ENCODE assay signal across 8 cellular contexts in genomic region chr5:179765400-179765799, GRCh38. TPM values are rescaled to one million over a fixed set of nuclear protein-coding genes. Genes with fewer than 3 reads are reported as not detected.
DNase-seq lines count a peak whose midpoint lies in the region; ATAC-seq and TF ChIP-seq lines count a peak whose summit lies in the region.

No MANE protein-coding gene starts in this region.

- H3K4me3 ChIP-seq in CD4-positive, CD25-positive, alpha-beta regulatory T cell (ENCODE audit: low read depth, low read length): no peak overlapping the region

- H3K9me3 Mint-ChIP-seq in CD4-positive, CD25-positive, alpha-beta regulatory T cell: no peaks in the 10 kb centered on the region
- peaks cover under 1% of the 10 kb centered on the region for H3K9me3 Mint-ChIP-seq in endothelial cell (ENCODE audit: unreplicated experiment)
- no peaks in the 10 kb centered on the region for H3K9me3 Mint-ChIP-seq in nephron progenitor cell

- no peak for ATAC-seq in CD4-positive, CD25-positive, alpha-beta regulatory T cell (ENCODE audit: low read depth in 2 of 2)
- ATAC-seq in T-helper 17 cell: no peak

- no peaks in the 10 kb centered on the region for H3K27me3 Mint-ChIP-seq in CD4-positive, CD25-positive, alpha-beta regulatory T cell
- H3K27me3 Mint-ChIP-seq in endothelial cell (ENCODE audit: unreplicated experiment): peaks cover 3% of the 10 kb centered on the region
- H3K27me3 Mint-ChIP-seq in nephron progenitor cell (ENCODE audit: low read depth, poor library complexity): no peaks in the 10 kb centered on the region
- H3K27me3 Mint-ChIP-seq in T-helper 17 cell: no peaks in the 10 kb centered on the region

- DNase-seq in CD4-positive, CD25-positive, alpha-beta regulatory T cell: no peak
- DNase-seq in NOMO-1 treated with dmso at 0.1 percent for 144 hours (lab: John Stamatoyannopoulos, UW; ENCODE audit: unreplicated experiment) (peak; percentile 40), endothelial cell (ENCODE audit: low spot score) (no peak), nephron progenitor cell (no peak), DMS 273 (lab: John Stamatoyannopoulos, UW; ENCODE audit: unreplicated experiment) (no peak), T-helper 17 cell (no peak), NCI-H2107 (lab: John Stamatoyannopoulos, UW) (no peak), NCI-H2196 treated with DMSO at 0.1 percent for 48 hours (lab: John Stamatoyannopoulos, UW; ENCODE audit: unreplicated experiment) (no peak)

- H3K9me3 ChIP-seq in CD4-positive, CD25-positive, alpha-beta regulatory T cell (ENCODE audit: control insufficient read depth in 2 of 2, low read length in 2 of 2): no peaks in the 10 kb centered on the region
- no peaks in the 10 kb centered on the region for H3K9me3 ChIP-seq in T-helper 17 cell (ENCODE audit: control insufficient read depth, low read length, poor library complexity, severe bottlenecking)

- peak overlapping the region; percentile 35 to 64 (median 60) for H3K27ac Mint-ChIP-seq in CD4-positive, CD25-positive, alpha-beta regulatory T cell
- peak overlapping the region; percentile 70 for H3K27ac Mint-ChIP-seq in endothelial cell (ENCODE audit: unreplicated experiment)
- H3K27ac Mint-ChIP-seq in nephron progenitor cell: peak overlapping the region; percentile 45
- H3K27ac Mint-ChIP-seq in T-helper 17 cell: no peak overlapping the region

- peaks cover 53% of the 10 kb centered on the region for H3K36me3 ChIP-seq in CD4-positive, CD25-positive, alpha-beta regulatory T cell (ENCODE audit: control insufficient read depth, insufficient read depth, low read length)

- peaks cover 28% of the 10 kb centered on the region for H3K36me3 Mint-ChIP-seq in CD4-positive, CD25-positive, alpha-beta regulatory T cell
- H3K36me3 Mint-ChIP-seq in endothelial cell (ENCODE audit: low read depth, unreplicated experiment): peaks cover 26% of the 10 kb centered on the region
- peaks cover 35% of the 10 kb centered on the region for H3K36me3 Mint-ChIP-seq in nephron progenitor cell (ENCODE audit: low read depth)
- H3K36me3 Mint-ChIP-seq in T-helper 17 cell (ENCODE audit: low read depth): no peaks in the 10 kb centered on the region

- H3K27ac ChIP-seq in CD4-positive, CD25-positive, alpha-beta regulatory T cell (ENCODE audit: insufficient read depth, low read length, poor library complexity, severe bottlenecking): no peak overlapping the region

- peaks cover 21 to 50% (median 37%) of the 10 kb centered on the region in 4 donors for H3K4me1 Mint-ChIP-seq in CD4-positive, CD25-positive, alpha-beta regulatory T cell
- H3K4me1 Mint-ChIP-seq in endothelial cell (ENCODE audit: unreplicated experiment) (peaks cover 34% of the 10 kb centered on the region), nephron progenitor cell (peaks cover 34% of the 10 kb centered on the region), T-helper 17 cell (peaks cover 24% of the 10 kb centered on the region)

- H3K4me1 ChIP-seq in CD4-positive, CD25-positive, alpha-beta regulatory T cell (ENCODE audit: control insufficient read depth, insufficient read depth, low read length, poor library complexity, severe bottlenecking): peaks cover 25% of the 10 kb centered on the region

- no peak for TF ChIP-seq CTCF in endothelial cell (IDR thresholded peaks at IDR 0.05; ENCODE audit: unreplicated experiment)
- TF ChIP-seq CTCF in nephron progenitor cell (IDR thresholded peaks at IDR 0.05): no peak

- no peak overlapping the region for H3K4me3 Mint-ChIP-seq in CD4-positive, CD25-positive, alpha-beta regulatory T cell
- no peak overlapping the region for H3K4me3 Mint-ChIP-seq in endothelial cell (ENCODE audit: unreplicated experiment)
- no peak overlapping the region for H3K4me3 Mint-ChIP-seq in nephron progenitor cell
- H3K4me3 Mint-ChIP-seq in T-helper 17 cell: no peak overlapping the region

- no peaks in the 10 kb centered on the region for H3K27me3 ChIP-seq in CD4-positive, CD25-positive, alpha-beta regulatory T cell (ENCODE audit: control insufficient read depth, insufficient read depth, low read length)

RNA-seq across cellular contexts. Expression of gene LTC4S, which starts 28.4 kb away (rescaled TPM):
- 2.8 TPM for total RNA-seq in CD4-positive, CD25-positive, alpha-beta regulatory T cell
- polyA plus RNA-seq in CD4-positive, CD25-positive, alpha-beta regulatory T cell: 1 to 10 TPM in 2 of 4 donors, under 1 TPM in 2; 0.48 to 4.3 (median 1.3) TPM
- 1.0 TPM for total RNA-seq in endothelial cell (ENCODE audit: unreplicated experiment)
- 1 to 10 TPM; 6.4 to 6.8 TPM for total RNA-seq in T-helper 17 cell

RNA-seq across cellular contexts. Expression of gene MAML1, which starts 32.8 kb away (rescaled TPM):
- total RNA-seq in CD4-positive, CD25-positive, alpha-beta regulatory T cell: 39.5 TPM
- 1 to 10 TPM; 2.8 to 4.9 (median 3.8) TPM for polyA plus RNA-seq in CD4-positive, CD25-positive, alpha-beta regulatory T cell
- 30.0 TPM for total RNA-seq in endothelial cell (ENCODE audit: unreplicated experiment)
- total RNA-seq in T-helper 17 cell: 10 to 100 TPM; 28.4 to 33.2 TPM

RNA-seq across cellular contexts. Expression of gene MGAT4B, which starts 41.3 kb away (rescaled TPM):
- total RNA-seq in CD4-positive, CD25-positive, alpha-beta regulatory T cell: 134 TPM
- 10 to 100 TPM; 11.9 to 18.0 (median 13.8) TPM for polyA plus RNA-seq in CD4-positive, CD25-positive, alpha-beta regulatory T cell
- total RNA-seq in endothelial cell (ENCODE audit: unreplicated experiment) (163 TPM), T-helper 17 cell (100 to 1,000 TPM; 137 to 168 TPM)

RNA-seq across cellular contexts. Expression of gene SQSTM1, which starts 55.3 kb away (rescaled TPM):
- total RNA-seq in CD4-positive, CD25-positive, alpha-beta regulatory T cell: 615 TPM
- 100 to 1,000 TPM; 219 to 283 (median 237) TPM for polyA plus RNA-seq in CD4-positive, CD25-positive, alpha-beta regulatory T cell
- total RNA-seq in endothelial cell (ENCODE audit: unreplicated experiment) (82.2 TPM), T-helper 17 cell (100 to 1,000 TPM; 446 to 548 TPM)
